In genomic region chr16:84278333-84278732, GRCh38 we compare ENCODE assay signal across 20 cellular contexts. TPM values are rescaled to one million over a fixed set of nuclear protein-coding genes. Genes with fewer than 3 reads are reported as not detected.
A peak's percentile ranks its signal among the peaks of the same experiment; 100 is the strongest.
DNase-seq lines count a peak whose midpoint lies in the region; ATAC-seq and TF ChIP-seq lines count a peak whose summit lies in the region.
"Had no signal": no experiment of that assay in that cellular context is flagged by ENCODE, and none has a peak within 500 bp of the region (broad histone marks: within the 10 kb centered on the region; RNA-seq: fewer than 3 reads in every experiment).

No MANE protein-coding gene starts in this region.

- no peak overlapping the region for H3K9ac ChIP-seq in Loucy (ENCODE audit: low read depth, low read length, poor library complexity, severe bottlenecking)
- H3K9ac ChIP-seq: BLaER1 had no signal

- H3K4me2 ChIP-seq in GM23338 (no peak overlapping the region), Loucy (ENCODE audit: low read depth, low read length, poor library complexity, severe bottlenecking) (no peak overlapping the region)
- H3K4me2 ChIP-seq: A549, BLaER1 had no signal

- H3K36me3 Mint-ChIP-seq in GM23338 (ENCODE audit: low read depth) (no peaks in the 10 kb centered on the region), glutamatergic neuron (ENCODE audit: unreplicated experiment) (no peaks in the 10 kb centered on the region), HFFc6 (ENCODE audit: low read depth) (no peaks in the 10 kb centered on the region)
- H3K36me3 Mint-ChIP-seq in activated T-helper 1 cell treated with anti-CD3 and anti-CD28 coated beads, Interleukin-12 subunit alpha, Interleukin-12 subunit beta, Interleukin-2, Interleukin-4 antibody, amounts not matched to agents 30 ng/mL and 10 ng/mL and 1 ng/mL, durations not matched to agents 14 hours and 24 hours and 36 hours (ENCODE audit: low read depth), result no peaks in the 10 kb centered on the region
- H3K36me3 Mint-ChIP-seq: CD14-positive monocyte; CD4-positive, alpha-beta memory T cell had no signal

- H3K4me3 ChIP-seq in GM23338 (no peak overlapping the region), Loucy (ENCODE audit: low read length, poor library complexity, severe bottlenecking) (no peak overlapping the region)
- H3K4me3 ChIP-seq: A549, BLaER1, HAP-1 had no signal

- H3K9me2 ChIP-seq in GM23338 (ENCODE audit: insufficient read depth) (no peaks in the 10 kb centered on the region), Loucy (replicated peaks; ENCODE audit: low read depth, low read length) (no peaks in the 10 kb centered on the region)

- intact Hi-C loops in activated T-helper 1 cell treated with anti-CD3 and anti-CD28 coated beads, Interleukin-12 subunit alpha, Interleukin-12 subunit beta, Interleukin-2, Interleukin-4 antibody, amounts not matched to agents 30 ng/mL and 10 ng/mL and 1 ng/mL, durations not matched to agents 14 hours and 24 hours and 36 hours (cut with micrococcal nuclease), result loop anchor here (10.0 kb wide), 2 partner anchors 456 to 676 kb away; no protein-coding TSS in a partner anchor

- no peak for ATAC-seq in GM23338

- H3K27ac ChIP-seq in GM23338 (ENCODE audit: low read depth) (no peak overlapping the region), substantia nigra (ENCODE audit: low read depth, low read length, poor library complexity, severe bottlenecking) (peak overlapping the region; percentile 62)
- H3K27ac ChIP-seq: 22Rv1, BLaER1 had no signal

- DNase-seq in GM23338 (ENCODE audit: low spot score) (no peak), glutamatergic neuron (no peak), substantia nigra (lab: John Stamatoyannopoulos, UW) (no peak), T-helper 9 cell (no peak), HFFc6 (no peak)
- DNase-seq in activated T-helper 1 cell treated with anti-CD3 and anti-CD28 coated beads, Interleukin-12 subunit alpha, Interleukin-12 subunit beta, Interleukin-2, Interleukin-4 antibody, amounts not matched to agents 30 ng/mL and 10 ng/mL and 1 ng/mL, durations not matched to agents 14 hours and 24 hours and 36 hours (ENCODE audit: low spot score), result no peak
- DNase-seq: CD4-positive, alpha-beta memory T cell; DMS153; DMS79; GDM1; GOT3; KBM-7 had no signal

- H3K79me2 ChIP-seq in GM23338 (replicated peaks; ENCODE audit: insufficient read depth) (no peaks in the 10 kb centered on the region), Loucy (ENCODE audit: insufficient read depth, low read length) (no peaks in the 10 kb centered on the region)

- H3K27me3 ChIP-seq in GM23338 (ENCODE audit: insufficient read depth), result no peaks in the 10 kb centered on the region
- H3K27me3 ChIP-seq in Loucy (ENCODE audit: insufficient read depth, low read length, poor library complexity, severe bottlenecking), result no peaks in the 10 kb centered on the region
- H3K27me3 ChIP-seq: BLaER1 had no signal

- H3K4me1 Mint-ChIP-seq in GM23338 (peaks cover 17% of the 10 kb centered on the region), glutamatergic neuron (ENCODE audit: low read depth, unreplicated experiment) (peaks cover 23% of the 10 kb centered on the region), HFFc6 (ENCODE audit: low read depth) (peaks cover 3% of the 10 kb centered on the region)
- H3K4me1 Mint-ChIP-seq in activated T-helper 1 cell treated with anti-CD3 and anti-CD28 coated beads, Interleukin-12 subunit alpha, Interleukin-12 subunit beta, Interleukin-2, Interleukin-4 antibody, amounts not matched to agents 30 ng/mL and 10 ng/mL and 1 ng/mL, durations not matched to agents 14 hours and 24 hours and 36 hours (ENCODE audit: low read depth), result no peaks in the 10 kb centered on the region
- H3K4me1 Mint-ChIP-seq: CD14-positive monocyte, IgD-negative memory B cell had no signal

- no peaks in the 10 kb centered on the region for H3K9me3 Mint-ChIP-seq in GM23338
- no peaks in the 10 kb centered on the region for H3K9me3 Mint-ChIP-seq in glutamatergic neuron (ENCODE audit: unreplicated experiment)
- no peaks in the 10 kb centered on the region for H3K9me3 Mint-ChIP-seq in HFFc6
- H3K9me3 Mint-ChIP-seq in activated T-helper 1 cell treated with anti-CD3 and anti-CD28 coated beads, Interleukin-12 subunit alpha, Interleukin-12 subunit beta, Interleukin-2, Interleukin-4 antibody, amounts not matched to agents 30 ng/mL and 10 ng/mL and 1 ng/mL, durations not matched to agents 14 hours and 24 hours and 36 hours, result no peaks in the 10 kb centered on the region
- H3K9me3 Mint-ChIP-seq: CD14-positive monocyte; CD4-positive, alpha-beta memory T cell; IgD-negative memory B cell had no signal

- H3K4me3 Mint-ChIP-seq in GM23338 (no peak overlapping the region), glutamatergic neuron (ENCODE audit: unreplicated experiment) (peak overlapping the region; percentile 44), HFFc6 (no peak overlapping the region)
- no peak overlapping the region for H3K4me3 Mint-ChIP-seq in activated T-helper 1 cell treated with anti-CD3 and anti-CD28 coated beads, Interleukin-12 subunit alpha, Interleukin-12 subunit beta, Interleukin-2, Interleukin-4 antibody, amounts not matched to agents 30 ng/mL and 10 ng/mL and 1 ng/mL, durations not matched to agents 14 hours and 24 hours and 36 hours
- H3K4me3 Mint-ChIP-seq: CD14-positive monocyte; CD4-positive, alpha-beta memory T cell had no signal

- H3K27ac Mint-ChIP-seq in GM23338 (no peak overlapping the region), glutamatergic neuron (ENCODE audit: unreplicated experiment) (peak overlapping the region; percentile 90), HFFc6 (no peak overlapping the region)
- H3K27ac Mint-ChIP-seq in activated T-helper 1 cell treated with anti-CD3 and anti-CD28 coated beads, Interleukin-12 subunit alpha, Interleukin-12 subunit beta, Interleukin-2, Interleukin-4 antibody, amounts not matched to agents 30 ng/mL and 10 ng/mL and 1 ng/mL, durations not matched to agents 14 hours and 24 hours and 36 hours, result no peak overlapping the region
- H3K27ac Mint-ChIP-seq: IgD-negative memory B cell had no signal

- peaks cover 6% of the 10 kb centered on the region for H3K27me3 Mint-ChIP-seq in GM23338 (ENCODE audit: insufficient read depth, low read depth, poor library complexity)
- no peaks in the 10 kb centered on the region for H3K27me3 Mint-ChIP-seq in glutamatergic neuron (ENCODE audit: unreplicated experiment)
- H3K27me3 Mint-ChIP-seq in HFFc6 (ENCODE audit: insufficient read depth), result peaks cover 20% of the 10 kb centered on the region
- H3K27me3 Mint-ChIP-seq in activated T-helper 1 cell treated with anti-CD3 and anti-CD28 coated beads, Interleukin-12 subunit alpha, Interleukin-12 subunit beta, Interleukin-2, Interleukin-4 antibody, amounts not matched to agents 30 ng/mL and 10 ng/mL and 1 ng/mL, durations not matched to agents 14 hours and 24 hours and 36 hours (ENCODE audit: insufficient read depth), result no peaks in the 10 kb centered on the region

- H3K4me1 ChIP-seq in GM23338 (ENCODE audit: insufficient read depth) (peaks cover 12% of the 10 kb centered on the region), Loucy (ENCODE audit: insufficient read depth, low read length, poor library complexity, severe bottlenecking) (no peaks in the 10 kb centered on the region)
- H3K4me1 ChIP-seq: HAP-1 had no signal

- no peaks in the 10 kb centered on the region for H3K9me3 ChIP-seq in Loucy (ENCODE audit: insufficient read depth, low read depth, low read length)
- H3K9me3 ChIP-seq: A549, BLaER1, HAP-1 had no signal

- H3F3A ChIP-seq in GM23338 (replicated peaks; ENCODE audit: low read depth), result peaks cover 5% of the 10 kb centered on the region
- no peaks in the 10 kb centered on the region for H3F3A ChIP-seq in Loucy (ENCODE audit: low read depth)

- TF ChIP-seq CTCF in GM23338 (conservative IDR thresholded peaks at IDR 0.05; ENCODE audit: low read depth in 2 of 2) (no peak), Loucy (conservative IDR thresholded peaks at IDR 0.05; ENCODE audit: low read length) (no peak), glutamatergic neuron (IDR thresholded peaks at IDR 0.05; ENCODE audit: partially characterized antibody, unreplicated experiment) (no peak), HFFc6 (IDR thresholded peaks at IDR 0.05) (no peak)

- H4K20me1 ChIP-seq in GM23338 (replicated peaks; ENCODE audit: insufficient read depth) (no peaks in the 10 kb centered on the region), Loucy (ENCODE audit: insufficient read depth, low read length, poor library complexity, severe bottlenecking) (no peaks in the 10 kb centered on the region)
- H4K20me1 ChIP-seq: BLaER1 had no signal

- H2AFZ ChIP-seq in GM23338, result peak overlapping the region; percentile 50
- 0 out of 2 replicates have a peak overlapping the region, but pooled peaks have one; percentile 6 for H2AFZ ChIP-seq in Loucy (ENCODE audit: low read length)

- H3K36me3 ChIP-seq in GM23338 (ENCODE audit: insufficient read depth) (no peaks in the 10 kb centered on the region), Loucy (ENCODE audit: insufficient read depth, low read length) (no peaks in the 10 kb centered on the region)
- H3K36me3 ChIP-seq: BLaER1, HAP-1 had no signal

TF ChIP-seq in GM23338, 12 proteins besides CTCF, POLR2A, EP300 and RAD21 (continues in another document):
- TF ChIP-seq POLR2AphosphoS5 (IDR thresholded peaks at IDR 0.05; ENCODE audit: low read depth) (no peak), ZNF114 (CRISPR knock-in tag; IDR thresholded peaks at IDR 0.05) (no peak), EZH2phosphoT487 (IDR thresholded peaks at IDR 0.05; ENCODE audit: unreplicated experiment) (no peak)

RNA-seq across cellular contexts. Expression of gene WFDC1, which starts 16.3 kb away (rescaled TPM):
- 0.43 and 0.76 TPM in 2 replicates for total RNA-seq in GM23338 (2014; rRNA removed; shearing (Covaris generic))
- 0.70 and 0.95 TPM in 2 replicates for polyA plus RNA-seq in GM23338 (2016; fragmentation: Nextera tagmentation; extraction: Ambion mirVana)
- 0.93 TPM for total RNA-seq in glutamatergic neuron (ENCODE audit: unreplicated experiment)
- total RNA-seq in HFFc6 (2021; fragmentation: NEBNext Ultra II Directional; extraction: Animal tissue kit (Norgen Biotek cat#: 25700)), result 10 to 100 TPM in 2 of 6 experiments, 1 to 10 TPM in 4; 2.4 to 34.5 (median 2.8) TPM
- total RNA-seq in activated T-helper 1 cell treated with anti-CD3 and anti-CD28 coated beads, Interleukin-12 subunit alpha, Interleukin-12 subunit beta, Interleukin-2, Interleukin-4 antibody, amounts not matched to agents 30 ng/mL and 10 ng/mL and 1 ng/mL, durations not matched to agents 14 hours and 24 hours and 36 hours, result not detected in 2 replicates
- total RNA-seq: CD4-positive, alpha-beta memory T cell; Daoy had no signal
- polyA plus RNA-seq: A549; CD14-positive monocyte; CD4-positive, alpha-beta memory T cell; IgD-negative memory B cell had no signal

RNA-seq across cellular contexts. Expression of gene KCNG4, which starts 38.5 kb away (rescaled TPM):
- 0.07 TPM in 1 of 2 replicates, not detected in the other for total RNA-seq in GM23338 (2014; rRNA removed; shearing (Covaris generic))
- polyA plus RNA-seq in GM23338 (2016; fragmentation: Nextera tagmentation; extraction: Ambion mirVana), result not detected in 2 replicates
- not detected for total RNA-seq in glutamatergic neuron (ENCODE audit: unreplicated experiment)
- total RNA-seq in HFFc6 (2021; fragmentation: NEBNext Ultra II Directional; extraction: Animal tissue kit (Norgen Biotek cat#: 25700)), result not detected
- total RNA-seq in activated T-helper 1 cell treated with anti-CD3 and anti-CD28 coated beads, Interleukin-12 subunit alpha, Interleukin-12 subunit beta, Interleukin-2, Interleukin-4 antibody, amounts not matched to agents 30 ng/mL and 10 ng/mL and 1 ng/mL, durations not matched to agents 14 hours and 24 hours and 36 hours, result not detected in 2 replicates
- total RNA-seq: CD4-positive, alpha-beta memory T cell; Daoy had no signal
- polyA plus RNA-seq: A549; CD14-positive monocyte; CD4-positive, alpha-beta memory T cell; IgD-negative memory B cell had no signal
